8 cellular contexts compared by ENCODE assay signal in the genomic region with DNA sequence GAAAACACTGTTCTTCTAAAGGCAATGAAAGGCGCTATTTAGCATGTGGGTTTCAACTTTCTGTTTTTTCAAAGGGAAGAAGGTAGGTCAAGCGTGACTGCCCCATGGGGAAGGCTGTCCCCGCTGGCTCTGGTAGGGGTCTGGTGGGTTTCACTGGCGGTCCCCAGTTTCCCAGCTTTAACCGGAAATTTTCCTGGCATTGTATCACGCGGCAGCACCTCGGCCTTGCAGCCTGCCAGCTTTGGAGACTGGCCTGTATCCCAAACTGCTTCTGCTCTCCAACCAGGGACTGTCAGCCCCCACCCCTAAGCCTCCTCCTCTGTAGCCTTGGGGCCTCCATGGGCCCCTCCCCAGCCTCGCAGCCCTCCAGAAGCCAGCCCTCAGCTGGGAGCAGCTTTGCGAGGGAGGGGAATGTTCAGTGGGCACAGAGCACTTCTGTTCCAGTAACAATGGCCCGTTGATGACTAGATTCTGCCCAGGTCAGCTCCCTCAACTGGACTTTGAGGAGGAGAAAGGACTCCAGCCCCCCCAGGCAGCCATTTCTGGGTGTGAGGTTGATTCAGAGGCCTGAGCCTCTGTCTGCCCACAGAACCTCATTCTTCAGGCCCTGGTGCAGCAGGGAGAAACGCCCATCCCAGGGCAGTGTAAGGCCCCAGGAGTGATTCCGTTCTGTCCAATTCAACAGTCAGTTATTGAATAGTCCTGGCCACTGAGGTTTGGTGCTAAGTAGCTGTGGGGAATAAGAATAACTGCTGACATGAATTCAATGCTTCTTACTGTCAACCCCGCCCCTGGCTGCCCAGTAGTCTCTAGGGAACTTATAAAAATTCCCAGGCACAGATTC. TPM values are rescaled to one million over a fixed set of nuclear protein-coding genes. Genes with fewer than 3 reads are reported as not detected.
DNase-seq lines count a peak whose midpoint lies in the region; ATAC-seq, FAIRE-seq and TF ChIP-seq lines count a peak whose summit lies in the region.

No MANE protein-coding gene starts in this region.

- peaks cover 24 to 42% of the 10 kb centered on the region in 2 experiments; a peak in 4 of 5 replicates for H3K27me3 ChIP-seq in K562 (ENCODE audit: control insufficient read depth in 2 of 2, insufficient read depth in 2 of 2, low read length in 2 of 2)

- no peak overlapping the region for H2AFZ ChIP-seq in K562 (ENCODE audit: low read depth, low read length)

- no peaks in the 10 kb centered on the region for H3K9me3 ChIP-seq in K562 (replicated peaks; ENCODE audit: control insufficient read depth, insufficient read depth, low read depth, low read length)

- no peak for TF ChIP-seq EP300 in K562 (IDR thresholded peaks at IDR 0.05; ENCODE audit: low read length)

- in situ Hi-C loops in K562 (cut with MboI): no loop called here

- H3K36me3 ChIP-seq in K562 (ENCODE audit: control insufficient read depth, insufficient read depth, low read length): no peaks in the 10 kb centered on the region

- intact Hi-C loops in K562 (cut with micrococcal nuclease) (no loop called here), sciatic nerve (cut with DNase I) (no loop called here)

- WGBS in K562 (ENCODE audit: insufficient coverage, low coverage, missing lambda C conversion rate): 37% methylated on average over 14 of the region's 14 CpGs

- DNase-seq in GM03348 (ENCODE audit: low spot score) (peak; percentile 72), K562 (ENCODE audit: extremely low read depth in 1 of 4, low spot score in 3 of 4) (no peak), hypothalamus (lab: John Stamatoyannopoulos, UW) (peak in 44 of 51 donors; percentile 48 to 97 (median 86)), sciatic nerve (ENCODE audit: low spot score) (peak; percentile 56), ureter (ENCODE audit: low spot score) (no peak), GOT3 (lab: John Stamatoyannopoulos, UW) (no peak), dermis blood vessel endothelial cell (no peak)
- no peak for DNase-seq in activated T-cell treated with anti-CD3 and anti-CD28 coated beads, Interleukin-2, amount 50 U/mL, for 24 hours

- TF ChIP-seq CTCF in K562 (IDR thresholded peaks at IDR 0.05 in 2 of 3, conservative IDR thresholded peaks at IDR 0.05 in 1 of 3; ENCODE audit: insufficient read depth in 2 of 3, low read depth in 1 of 3, low read length in 3 of 3): no peak

- ATAC-seq in K562 (no peak), sciatic nerve (peak; percentile 76)

- no peak for FAIRE-seq in K562 (lab: Jason Lieb, UNC)

- H3K9me3 Mint-ChIP-seq in activated T-cell treated with anti-CD3 and anti-CD28 coated beads, Interleukin-2, amount 50 U/mL, for 24 hours: no peaks in the 10 kb centered on the region

- no peak overlapping the region for H3K27ac Mint-ChIP-seq in activated T-cell treated with anti-CD3 and anti-CD28 coated beads, Interleukin-2, amount 50 U/mL, for 24 hours

- no peak overlapping the region for H3K4me3 Mint-ChIP-seq in activated T-cell treated with anti-CD3 and anti-CD28 coated beads, Interleukin-2, amount 50 U/mL, for 24 hours

- no TSS peak for BruUV-seq in K562 (replicated peaks; lab: Mats Ljungman, UMichigan)

- POLR2A ChIA-PET in K562 (lab: Yijun Ruan, JAX): no interaction called here

- H3K4me1 ChIP-seq in K562 (replicated peaks in 1 of 2; ENCODE audit: control insufficient read depth in 2 of 2, insufficient read depth in 2 of 2, low read length in 2 of 2): peaks cover 14 to 15% of the 10 kb centered on the region in 2 experiments; a peak in 4 of 5 replicates

- H3K9ac ChIP-seq in K562 (ENCODE audit: insufficient read depth in 1 of 2, low read depth in 2 of 2, low read length in 2 of 2): peak overlapping the region in 1 of 2 experiments; percentile 72; a peak in 2 of 4 replicates

- no peaks in the 10 kb centered on the region; the same call in 1 of the 2 replicates for H4K20me1 ChIP-seq in K562 (replicated peaks; ENCODE audit: control insufficient read depth, insufficient read depth, low read length)

- CTCF ChIA-PET in K562 (lab: Yijun Ruan, JAX; ENCODE audit: low intra/inter-chr PET ratio): no interaction called here

- H3K9me1 ChIP-seq in K562 (ENCODE audit: control insufficient read depth, insufficient read depth, low read length): no peaks in the 10 kb centered on the region

- no peak overlapping the region for H3K27ac ChIP-seq in K562 (ENCODE audit: extremely low read depth, low read depth, low read length)

- H3K36me3 Mint-ChIP-seq in activated T-cell treated with anti-CD3 and anti-CD28 coated beads, Interleukin-2, amount 50 U/mL, for 24 hours (ENCODE audit: low read depth): no peaks in the 10 kb centered on the region

- TF ChIP-seq POLR2A in K562 (conservative IDR thresholded peaks at IDR 0.05): no peak

- no peak for TF ChIP-seq RAD21 in K562 (CRISPR knock-in tag; conservative IDR thresholded peaks at IDR 0.05 in 1 of 2, IDR thresholded peaks at IDR 0.05 in 1 of 2)

- H3K27me3 Mint-ChIP-seq in activated T-cell treated with anti-CD3 and anti-CD28 coated beads, Interleukin-2, amount 50 U/mL, for 24 hours: no peaks in the 10 kb centered on the region

- no peak overlapping the region for H3K4me2 ChIP-seq in K562 (ENCODE audit: insufficient read depth, low read length)

- H3K79me2 ChIP-seq in K562 (ENCODE audit: control insufficient read depth, insufficient read depth, low read length): no peaks in the 10 kb centered on the region

- H3K4me3 ChIP-seq in K562: no peak overlapping the region

- H3K4me1 Mint-ChIP-seq in activated T-cell treated with anti-CD3 and anti-CD28 coated beads, Interleukin-2, amount 50 U/mL, for 24 hours (ENCODE audit: low read depth): peaks cover 22% of the 10 kb centered on the region

TF ChIP-seq in K562, 482 proteins besides CTCF, POLR2A, EP300 and RAD21:
- TF ChIP-seq THRA (IDR thresholded peaks at IDR 0.05) (no peak), ATF2 (CRISPR knock-in tag; IDR thresholded peaks at IDR 0.05) (no peak), KDM5B (IDR thresholded peaks at IDR 0.05; ENCODE audit: insufficient replicate concordance, low read depth, low read length) (peak; percentile 44)
TF ChIP-seq in K562: peak in this region for 1.

RNA-seq across cellular contexts. Expression of gene CHST3, which starts 17.1 kb away (rescaled TPM):
- total RNA-seq in K562 (2011; cell fraction: chromatin; rRNA removed; ENCODE audit: low replicate concordance): 0.11 and 0.12 TPM in 2 replicates
- 0.13 and 0.17 TPM in 2 replicates for total RNA-seq in K562 (2011; cell fraction: nucleolus; rRNA removed)
- total RNA-seq in K562 (2011; cell fraction: nucleoplasm; rRNA removed): 0.15 TPM in 2 replicates
- total RNA-seq in K562 (2014; rRNA removed) (0.23 and 0.33 TPM in 2 replicates), K562 (2014; rRNA removed; fragmentation: Illumina TruSeq; extraction: Trizol) (0.13 and 0.15 TPM in 2 replicates), K562 (2015; rRNA removed; fragmentation: Illumina TruSeq; extraction: Trizol) (1.3 TPM in 2 replicates), K562 (2021) (0.38 and 0.42 TPM in 2 replicates), sciatic nerve (36.5 TPM), ureter (13.2 TPM), dermis blood vessel endothelial cell (7.0 TPM in 2 replicates)
- polyA plus RNA-seq in K562 (2011; rRNA removed) (0.06 and 0.18 TPM in 2 replicates), K562 (2014; fragmentation: Illumina TruSeq; extraction: Trizol) (0.17 and 0.18 TPM in 2 replicates), K562 (2014; fragmentation: Nextera tagmentation; extraction: Ambion mirVana) (under 1 TPM; 0.01 to 0.04 TPM), K562 (2014; rRNA removed) (0.07 and 0.34 TPM in 2 replicates)
- 0.01 and 0.13 TPM in 2 replicates for polyA plus RNA-seq in K562 (2011; cell fraction: cytosol; rRNA removed)
- polyA plus RNA-seq in K562 (2011; cell fraction: nucleus; rRNA removed): 0.04 and 0.20 TPM in 2 replicates
- 0.43 and 0.76 TPM in 2 replicates for polyA plus RNA-seq in K562 (2012)
- 0.04 and 0.51 TPM in 2 replicates for polyA minus RNA-seq in K562 (2011; rRNA and poly(A)+ RNA removed)
- polyA minus RNA-seq in K562 (2011; cell fraction: cytosol; rRNA and poly(A)+ RNA removed): 0.10 and 0.55 TPM in 2 replicates
- 0.13 and 0.78 TPM in 2 replicates for polyA minus RNA-seq in K562 (2011; cell fraction: nucleus; rRNA and poly(A)+ RNA removed)

Comparison
In these comparisons a context has a peak if more than half of its experiments do, and no peak if none do; other contexts are left out.
1. DNase-seq: peak in GM03348 (single experiment), hypothalamus (44 of 51) and sciatic nerve (single experiment); none in K562 (0 of 4), ureter (single experiment), activated T-cell treated with anti-CD3 and anti-CD28 coated beads, Interleukin-2, amount 50 U/mL, for 24 hours (single experiment), GOT3 (single experiment) and dermis blood vessel endothelial cell (single experiment).